ENCODE assay signal across 18 cellular contexts in genomic region chr3:111605016-111605415, GRCh38. TPM values are rescaled to one million over a fixed set of nuclear protein-coding genes. Genes with fewer than 3 reads are reported as not detected.
DNase-seq lines count a peak whose midpoint lies in the region; ATAC-seq and TF ChIP-seq lines count a peak whose summit lies in the region.
"Had no signal": no experiment of that assay in that cellular context is flagged by ENCODE, and none has a peak within 500 bp of the region (broad histone marks: within the 10 kb centered on the region; RNA-seq: fewer than 3 reads in every experiment).

No MANE protein-coding gene starts in this region.

- H3K4me1 Mint-ChIP-seq in activated naive CD4-positive, alpha-beta T cell treated with anti-CD3 and anti-CD28 coated beads, Interleukin-2, amount 10 ng/mL, durations not matched to agents 7 days and 5 days, result peaks cover 80% of the 10 kb centered on the region
- H3K4me1 Mint-ChIP-seq in central memory CD8-positive, alpha-beta T cell, result peaks cover 63% of the 10 kb centered on the region
- H3K4me1 Mint-ChIP-seq in stimulated activated naive CD8-positive, alpha-beta T cell treated with anti-CD3 and anti-CD28 coated beads, Interleukin-15, Interleukin-2, amounts not matched to agents 100 ng/mL and 50 ng/mL, for 24 hours (ENCODE audit: low read depth), result peaks cover 97% of the 10 kb centered on the region
- H3K4me1 Mint-ChIP-seq in endothelial cell (ENCODE audit: unreplicated experiment), result no peaks in the 10 kb centered on the region

- H3K27ac Mint-ChIP-seq in activated naive CD4-positive, alpha-beta T cell treated with anti-CD3 and anti-CD28 coated beads, Interleukin-2, amount 10 ng/mL, durations not matched to agents 7 days and 5 days, result peak overlapping the region; percentile 2
- H3K27ac Mint-ChIP-seq in central memory CD8-positive, alpha-beta T cell (ENCODE audit: low read depth), result peak overlapping the region; percentile 78
- peak overlapping the region; percentile 98 for H3K27ac Mint-ChIP-seq in stimulated activated naive CD8-positive, alpha-beta T cell treated with anti-CD3 and anti-CD28 coated beads, Interleukin-15, Interleukin-2, amounts not matched to agents 100 ng/mL and 50 ng/mL, for 24 hours
- H3K27ac Mint-ChIP-seq in endothelial cell (ENCODE audit: unreplicated experiment), result no peak overlapping the region
- H3K27ac Mint-ChIP-seq: IgD-negative memory B cell had no signal

- no peak for DNase-seq in activated naive CD4-positive, alpha-beta T cell treated with anti-CD3 and anti-CD28 coated beads, Interleukin-2, amount 10 ng/mL, durations not matched to agents 7 days and 5 days
- DNase-seq in activated naive CD4-positive, alpha-beta T cell (lab: John Stamatoyannopoulos, UW), result no peak
- peak; percentile 82 for DNase-seq in M059J (ENCODE audit: low read depth)
- no peak for DNase-seq in central memory CD8-positive, alpha-beta T cell (ENCODE audit: low spot score in 2 of 2)
- no peak for DNase-seq in RWPE1 (ENCODE audit: low spot score)
- DNase-seq in endothelial cell (ENCODE audit: low spot score), result no peak
- DNase-seq in NCI-H1417 (lab: John Stamatoyannopoulos, UW), result no peak
- DNase-seq: AML-193; DMS153; glutamatergic neuron; NCI-H82; RPMI8226; stimulated activated CD4-positive, alpha-beta T cell treated with anti-CD3 and anti-CD28 coated beads, Interleukin-1b, Interleukin-23, amount 100 ng/mL, for 48 hours; transverse colon had no signal

- H3K27me3 Mint-ChIP-seq in activated naive CD4-positive, alpha-beta T cell treated with anti-CD3 and anti-CD28 coated beads, Interleukin-2, amount 10 ng/mL, durations not matched to agents 7 days and 5 days, result no peaks in the 10 kb centered on the region
- H3K27me3 Mint-ChIP-seq in central memory CD8-positive, alpha-beta T cell, result no peaks in the 10 kb centered on the region
- H3K27me3 Mint-ChIP-seq in stimulated activated naive CD8-positive, alpha-beta T cell treated with anti-CD3 and anti-CD28 coated beads, Interleukin-15, Interleukin-2, amounts not matched to agents 100 ng/mL and 50 ng/mL, for 24 hours, result no peaks in the 10 kb centered on the region
- peaks cover 2% of the 10 kb centered on the region for H3K27me3 Mint-ChIP-seq in endothelial cell (ENCODE audit: unreplicated experiment)

- no peak for ATAC-seq in central memory CD8-positive, alpha-beta T cell (replicated peaks; ENCODE audit: extremely low read depth, poor library complexity, severe bottlenecking)

- POLR2A ChIA-PET in RWPE1 (lab: Yijun Ruan, JAX; ENCODE audit: low non-redundant PET), result no interaction called here

- H3K36me3 Mint-ChIP-seq in activated naive CD4-positive, alpha-beta T cell treated with anti-CD3 and anti-CD28 coated beads, Interleukin-2, amount 10 ng/mL, durations not matched to agents 7 days and 5 days, result peaks cover 79% of the 10 kb centered on the region
- peaks cover 29% of the 10 kb centered on the region for H3K36me3 Mint-ChIP-seq in central memory CD8-positive, alpha-beta T cell (ENCODE audit: insufficient read depth)
- peaks cover 78% of the 10 kb centered on the region for H3K36me3 Mint-ChIP-seq in stimulated activated naive CD8-positive, alpha-beta T cell treated with anti-CD3 and anti-CD28 coated beads, Interleukin-15, Interleukin-2, amounts not matched to agents 100 ng/mL and 50 ng/mL, for 24 hours (ENCODE audit: low read depth)
- no peaks in the 10 kb centered on the region for H3K36me3 Mint-ChIP-seq in endothelial cell (ENCODE audit: low read depth, unreplicated experiment)

- CTCF ChIA-PET in activated naive CD4-positive, alpha-beta T cell treated with anti-CD3 and anti-CD28 coated beads, Interleukin-2, amount 10 ng/mL, durations not matched to agents 7 days and 5 days (lab: Charles Lee), result interaction anchor here (0.7 to 2.4 kb wide), 4 partner anchors 9 to 27 kb away, joined by 3 to 8 read pairs (median 6); partner anchors contain the start of gene ZBED2
- CTCF ChIA-PET in RWPE1 (lab: Yijun Ruan, JAX), result interaction anchor here (0.5 kb wide), 1 partner anchor 573 kb away, joined by 4 read pairs; no protein-coding TSS in a partner anchor

- H3K9me3 Mint-ChIP-seq in activated naive CD4-positive, alpha-beta T cell treated with anti-CD3 and anti-CD28 coated beads, Interleukin-2, amount 10 ng/mL, durations not matched to agents 7 days and 5 days, result peaks cover 6% of the 10 kb centered on the region
- peaks cover 3% of the 10 kb centered on the region for H3K9me3 Mint-ChIP-seq in central memory CD8-positive, alpha-beta T cell
- H3K9me3 Mint-ChIP-seq in stimulated activated naive CD8-positive, alpha-beta T cell treated with anti-CD3 and anti-CD28 coated beads, Interleukin-15, Interleukin-2, amounts not matched to agents 100 ng/mL and 50 ng/mL, for 24 hours, result peaks cover 4% of the 10 kb centered on the region
- no peaks in the 10 kb centered on the region for H3K9me3 Mint-ChIP-seq in endothelial cell (ENCODE audit: unreplicated experiment)
- H3K9me3 Mint-ChIP-seq: IgD-negative memory B cell had no signal

- H3K4me3 Mint-ChIP-seq in activated naive CD4-positive, alpha-beta T cell treated with anti-CD3 and anti-CD28 coated beads, Interleukin-2, amount 10 ng/mL, durations not matched to agents 7 days and 5 days, result no peak overlapping the region
- H3K4me3 Mint-ChIP-seq in central memory CD8-positive, alpha-beta T cell, result no peak overlapping the region
- peak overlapping the region; percentile 75 for H3K4me3 Mint-ChIP-seq in stimulated activated naive CD8-positive, alpha-beta T cell treated with anti-CD3 and anti-CD28 coated beads, Interleukin-15, Interleukin-2, amounts not matched to agents 100 ng/mL and 50 ng/mL, for 24 hours
- H3K4me3 Mint-ChIP-seq in endothelial cell (ENCODE audit: unreplicated experiment), result no peak overlapping the region
- H3K4me3 Mint-ChIP-seq: IgD-negative memory B cell had no signal

- TF ChIP-seq CTCF in RWPE1 (conservative IDR thresholded peaks at IDR 0.05; ENCODE audit: low read depth) (no peak), endothelial cell (IDR thresholded peaks at IDR 0.05; ENCODE audit: unreplicated experiment) (no peak)

- no peak overlapping the region for H3K27ac ChIP-seq in RWPE1
- H3K27ac ChIP-seq: neutrophil, right atrium auricular region, transverse colon had no signal

RNA-seq across cellular contexts. Expression of gene ZBED2, which starts 9.9 kb away (rescaled TPM):
- 0.15 and 0.49 TPM in 2 replicates for total RNA-seq in M059J (2014; rRNA removed; shearing (Covaris generic))
- not detected for total RNA-seq in endothelial cell (ENCODE audit: unreplicated experiment)
- total RNA-seq: transverse colon had no signal
